ENCODE assay signal across 8 cellular contexts in genomic region chr5:178130234-178130575, GRCh38. TPM values are rescaled to one million over a fixed set of nuclear protein-coding genes. Genes with fewer than 3 reads are reported as not detected.
DNase-seq lines count a peak whose midpoint lies in the region; ATAC-seq and TF ChIP-seq lines count a peak whose summit lies in the region.
"Not testable (repeated sequence)": the region's sequence is repeated elsewhere in the genome, so short reads cannot be mapped to it uniquely, and the experiment has no call there.

No MANE protein-coding gene starts in this region.

- not testable (repeated sequence) for BruUV-seq in mammary epithelial cell (replicated peaks; lab: Mats Ljungman, UMichigan)

- H3K79me2 ChIP-seq in DND-41 (ENCODE audit: insufficient read depth, low read length) = peaks cover 27% of the 10 kb centered on the region
- H3K79me2 ChIP-seq in mammary epithelial cell (ENCODE audit: insufficient read depth, low read length); mesendoderm (ENCODE audit: control insufficient read depth, insufficient read depth, low read length): not testable (repeated sequence)

- not testable (repeated sequence) for H4K5ac ChIP-seq in mesendoderm (ENCODE audit: low read length)

- peak overlapping the region; percentile 89 for H3K27ac ChIP-seq in DND-41 (ENCODE audit: low read length)
- peak overlapping the region; percentile 64 for H3K27ac ChIP-seq in mammary epithelial cell (ENCODE audit: insufficient read depth, low read depth, low read length)
- peak overlapping the region; percentile 84 for H3K27ac ChIP-seq in foreskin keratinocyte
- H3K27ac ChIP-seq in mesendoderm (ENCODE audit: low read depth, low read length) = peak overlapping the region; percentile 93
- peak overlapping the region; percentile 74 to 96 for H3K27ac ChIP-seq in uterus

- not testable (repeated sequence) for H2BK15ac ChIP-seq in mesendoderm (replicated peaks; ENCODE audit: low read depth)

- peak overlapping the region; percentile 49 for H3K4ac ChIP-seq in mesendoderm (ENCODE audit: low read depth, low read length)

- not testable (repeated sequence) for H2BK120ac ChIP-seq in mesendoderm (ENCODE audit: low read depth, low read length)

- not testable (repeated sequence) for H3K36me3 Mint-ChIP-seq in activated CD4-positive, alpha-beta T cell treated with anti-CD3 and anti-CD28 coated beads, Interleukin-2, amount 10 ng/mL, durations not matched to agents 7 days and 5 days (ENCODE audit: low read depth)

- not testable (repeated sequence) for H3K9me3 ChIP-seq in DND-41 (ENCODE audit: insufficient read depth, low read length, severe bottlenecking); mammary epithelial cell (replicated peaks; ENCODE audit: insufficient read depth, low read length); uterus

- not testable (repeated sequence) for TF ChIP-seq POLR2A in NB4 (IDR thresholded peaks at IDR 0.05; ENCODE audit: extremely low read depth, insufficient read length); uterus (IDR thresholded peaks at IDR 0.05)

- peak overlapping the region; percentile 87 to 92 for H3K4me3 ChIP-seq in DND-41 (ENCODE audit: low read depth in 1 of 2, low read length in 2 of 2)
- peak overlapping the region; percentile 41 for H3K4me3 ChIP-seq in NB4 (ENCODE audit: low read depth, low read length)
- H3K4me3 ChIP-seq in mammary epithelial cell (replicated peaks in 1 of 3; ENCODE audit: insufficient read depth in 1 of 3, low read depth in 2 of 3, low read length in 3 of 3) = peak overlapping the region; percentile 81 to 98 (median 85)
- peak overlapping the region; percentile 51 for H3K4me3 ChIP-seq in mesendoderm (ENCODE audit: low read length)
- peak overlapping the region; percentile 51 for H3K4me3 ChIP-seq in retinal pigment epithelial cell (ENCODE audit: low read length)
- H3K4me3 ChIP-seq in uterus = peak overlapping the region; percentile 55 to 79

- H3K79me1 ChIP-seq in mesendoderm (ENCODE audit: low read length) = not testable (repeated sequence)

- CTCF ChIA-PET in activated CD4-positive, alpha-beta T cell treated with anti-CD3 and anti-CD28 coated beads, Interleukin-2, amount 10 ng/mL, durations not matched to agents 7 days and 5 days (lab: Charles Lee) = interaction anchor here (0.7 to 3.1 kb wide), 2 partner anchors 9 to 13 kb away, joined by 3 to 17 read pairs; no protein-coding TSS in a partner anchor
- CTCF ChIA-PET in mammary epithelial cell (lab: Charles Lee; ENCODE audit: low non-redundant PET) = not testable (repeated sequence)

- dilution Hi-C loops in mammary epithelial cell (cut with HindIII; ENCODE audit: low sequenced_read_pairs) = not testable (repeated sequence)

- intact Hi-C loops in mammary epithelial cell (cut with micrococcal nuclease) = loop anchor here (5.0 kb wide), 1 partner anchor 53 kb away; no protein-coding TSS in a partner anchor
- intact Hi-C loops in uterus (cut with DNase I; ENCODE audit: low total_unique reads) = not testable (repeated sequence)

- not testable (repeated sequence) for H3K27me3 Mint-ChIP-seq in activated CD4-positive, alpha-beta T cell treated with anti-CD3 and anti-CD28 coated beads, Interleukin-2, amount 10 ng/mL, durations not matched to agents 7 days and 5 days

- POLR2A ChIA-PET in activated CD4-positive, alpha-beta T cell treated with anti-CD3 and anti-CD28 coated beads, Interleukin-2, amount 10 ng/mL, durations not matched to agents 7 days and 5 days (lab: Charles Lee) = not testable (repeated sequence)

- H3K4me2 ChIP-seq in DND-41 (ENCODE audit: insufficient read depth, low read length) (peak overlapping the region; percentile 77), mammary epithelial cell (ENCODE audit: insufficient read depth, low read depth, low read length) (peak overlapping the region; percentile 99), mesendoderm (ENCODE audit: low read length) (peak overlapping the region; percentile 62)

- DNase-seq in DND-41; NB4 (ENCODE audit: low read depth); activated CD4-positive, alpha-beta T cell treated with anti-CD3 and anti-CD28 coated beads, Interleukin-2, amount 10 ng/mL, durations not matched to agents 7 days and 5 days; mammary epithelial cell; foreskin keratinocyte; mesendoderm; retinal pigment epithelial cell (ENCODE audit: low read depth); uterus: not testable (repeated sequence)

- H3K9ac ChIP-seq in DND-41 (ENCODE audit: low read depth, low read length) (peak overlapping the region; percentile 99), mammary epithelial cell (ENCODE audit: insufficient read depth, low read length) (peak overlapping the region; percentile 70), mesendoderm (ENCODE audit: low read length) (peak overlapping the region; percentile 95)

- not testable (repeated sequence) for H2BK5ac ChIP-seq in mesendoderm (ENCODE audit: low read length)

- H3K9me3 Mint-ChIP-seq in activated CD4-positive, alpha-beta T cell treated with anti-CD3 and anti-CD28 coated beads, Interleukin-2, amount 10 ng/mL, durations not matched to agents 7 days and 5 days = not testable (repeated sequence)

- H3K18ac ChIP-seq in mesendoderm (ENCODE audit: low read length) = peak overlapping the region; percentile 53

- H3K36me3 ChIP-seq in DND-41 (ENCODE audit: insufficient read depth, low read length) = peaks cover 10% of the 10 kb centered on the region
- H3K36me3 ChIP-seq in mammary epithelial cell (ENCODE audit: insufficient read depth, low read length); mesendoderm (ENCODE audit: control insufficient read depth, insufficient read depth, low read length); uterus: not testable (repeated sequence)

- H3K4me1 Mint-ChIP-seq in activated CD4-positive, alpha-beta T cell treated with anti-CD3 and anti-CD28 coated beads, Interleukin-2, amount 10 ng/mL, durations not matched to agents 7 days and 5 days = peaks cover 27% of the 10 kb centered on the region

- not testable (repeated sequence) for H2AK5ac ChIP-seq in mesendoderm (ENCODE audit: low read length)

- H3K4me1 ChIP-seq in DND-41 (ENCODE audit: insufficient read depth, low read length) = peaks cover 25% of the 10 kb centered on the region
- not testable (repeated sequence) for H3K4me1 ChIP-seq in mammary epithelial cell (ENCODE audit: insufficient read depth, low read length); foreskin keratinocyte; mesendoderm (ENCODE audit: control insufficient read depth, low read depth, low read length); uterus

- H3K27me3 ChIP-seq in DND-41 (ENCODE audit: insufficient read depth, low read length, poor library complexity); mammary epithelial cell (ENCODE audit: insufficient read depth, low read length); foreskin keratinocyte; mesendoderm (ENCODE audit: insufficient read depth, low read length, poor library complexity); uterus: not testable (repeated sequence)

- H3K27ac Mint-ChIP-seq in activated CD4-positive, alpha-beta T cell treated with anti-CD3 and anti-CD28 coated beads, Interleukin-2, amount 10 ng/mL, durations not matched to agents 7 days and 5 days = peak overlapping the region; percentile 75

- peak overlapping the region; percentile 95 for H3K56ac ChIP-seq in mesendoderm (ENCODE audit: low read length)

- H4K20me1 ChIP-seq in DND-41 (ENCODE audit: insufficient read depth, low read length); mammary epithelial cell (ENCODE audit: insufficient read depth, low read length): not testable (repeated sequence)

- H3K23ac ChIP-seq in mesendoderm (ENCODE audit: low read length) = not testable (repeated sequence)

- peak overlapping the region; percentile 17 for H4K8ac ChIP-seq in mesendoderm (ENCODE audit: low read depth, low read length)

- 20% methylated on average over 2 of the region's 11 CpGs for WGBS in mammary epithelial cell (ENCODE audit: low coverage, missing lambda C conversion rate)
- no CpG with 5 or more reads among the region's 11 CpGs for WGBS in mesendoderm (ENCODE audit: extremely low coverage, insufficient coverage, low lambda C conversion rate)

- not testable (repeated sequence) for ATAC-seq in DND-41 (ENCODE audit: insufficient read depth, low read depth); foreskin keratinocyte

- in situ Hi-C loops in mammary epithelial cell (cut with MboI; ENCODE audit: low sequenced_read_pairs in 2 of 2) = not testable (repeated sequence)

- H2AFZ ChIP-seq in DND-41 (ENCODE audit: low read depth, low read length) = peak overlapping the region; percentile 97
- H2AFZ ChIP-seq in mammary epithelial cell (ENCODE audit: low read depth, low read length) = peak overlapping the region; percentile 99

- not testable (repeated sequence) for TF ChIP-seq CTCF in DND-41 (IDR thresholded peaks at IDR 0.05; ENCODE audit: borderline replicate concordance, extremely low read depth, low read length, poor library complexity, severe bottlenecking); NB4 (IDR thresholded peaks at IDR 0.05; ENCODE audit: low read depth, low read length); mammary epithelial cell (conservative IDR thresholded peaks at IDR 0.05 in 1 of 2, IDR thresholded peaks at IDR 0.05 in 1 of 2; ENCODE audit: extremely low read depth in 1 of 2, insufficient read depth in 1 of 2, low read depth in 1 of 2, low read length in 2 of 2); foreskin keratinocyte (conservative IDR thresholded peaks at IDR 0.05); retinal pigment epithelial cell (conservative IDR thresholded peaks at IDR 0.05; ENCODE audit: low read depth, low read length); uterus (IDR thresholded peaks at IDR 0.05)

- peak overlapping the region; percentile 67 for H3K4me3 Mint-ChIP-seq in activated CD4-positive, alpha-beta T cell treated with anti-CD3 and anti-CD28 coated beads, Interleukin-2, amount 10 ng/mL, durations not matched to agents 7 days and 5 days

RNA-seq across cellular contexts. Expression of gene RMND5B, which starts 0.6 kb away (rescaled TPM):
- total RNA-seq in activated CD4-positive, alpha-beta T cell treated with anti-CD3 and anti-CD28 coated beads, Interleukin-2, amount 10 ng/mL, durations not matched to agents 7 days and 5 days = 10 to 100 TPM; 21.4 to 22.7 TPM
- 10 to 100 TPM; 15.3 to 23.8 TPM for total RNA-seq in mammary epithelial cell
- polyA plus RNA-seq in mammary epithelial cell = 17.1 TPM
- polyA minus RNA-seq in mammary epithelial cell = 22.2 TPM
- 23.6 and 24.0 TPM in 2 replicates for total RNA-seq in foreskin keratinocyte
- 23.8 and 24.1 TPM in 2 replicates for polyA plus RNA-seq in foreskin keratinocyte
- 21.6 TPM for polyA plus RNA-seq in mesendoderm (2013, experiment 1 of 2)
- polyA plus RNA-seq in mesendoderm (2013, experiment 2 of 2) = 23.0 TPM
- 10 to 100 TPM; 29.7 to 52.3 (median 39.9) TPM for total RNA-seq in uterus

RNA-seq across cellular contexts. Expression of gene N4BP3, which starts 16.9 kb away (rescaled TPM):
- total RNA-seq in activated CD4-positive, alpha-beta T cell treated with anti-CD3 and anti-CD28 coated beads, Interleukin-2, amount 10 ng/mL, durations not matched to agents 7 days and 5 days = 1 to 10 TPM; 1.3 to 1.5 TPM
- total RNA-seq in mammary epithelial cell (1 to 10 TPM in 1 of 2 donors, under 1 TPM in 1; 0.67 to 2.2 TPM), foreskin keratinocyte (3.6 TPM in 2 replicates), uterus (1 to 10 TPM in 3 of 4 donors, under 1 TPM in 1; 0.59 to 9.6 (median 1.6) TPM)
- polyA plus RNA-seq in mammary epithelial cell (0.46 TPM), foreskin keratinocyte (2.7 and 2.9 TPM in 2 replicates)
- polyA minus RNA-seq in mammary epithelial cell = not detected
- 7.4 TPM for polyA plus RNA-seq in mesendoderm (2013, experiment 1 of 2)
- polyA plus RNA-seq in mesendoderm (2013, experiment 2 of 2) = 7.4 TPM

RNA-seq across cellular contexts. Expression of gene NHP2, which starts 23.5 kb away (rescaled TPM):
- 100 to 1,000 TPM; 145 TPM for total RNA-seq in activated CD4-positive, alpha-beta T cell treated with anti-CD3 and anti-CD28 coated beads, Interleukin-2, amount 10 ng/mL, durations not matched to agents 7 days and 5 days
- 100 to 1,000 TPM in 1 of 2 donors, 10 to 100 TPM in 1; 72.8 to 152 TPM for total RNA-seq in mammary epithelial cell
- 213 TPM for polyA plus RNA-seq in mammary epithelial cell
- 91.2 TPM for polyA minus RNA-seq in mammary epithelial cell
- total RNA-seq in foreskin keratinocyte = 187 and 215 TPM in 2 replicates
- 339 and 347 TPM in 2 replicates for polyA plus RNA-seq in foreskin keratinocyte
- 283 TPM for polyA plus RNA-seq in mesendoderm (2013, experiment 1 of 2)
- polyA plus RNA-seq in mesendoderm (2013, experiment 2 of 2) = 289 TPM
- 100 to 1,000 TPM in 3 of 4 donors, 10 to 100 TPM in 1; 83.4 to 180 (median 147) TPM for total RNA-seq in uterus

RNA-seq across cellular contexts. Expression of gene GMCL2, which starts 57.0 kb away (rescaled TPM):
- not detected for total RNA-seq in activated CD4-positive, alpha-beta T cell treated with anti-CD3 and anti-CD28 coated beads, Interleukin-2, amount 10 ng/mL, durations not matched to agents 7 days and 5 days
- not detected for total RNA-seq in mammary epithelial cell
- not detected for polyA plus RNA-seq in mammary epithelial cell
- not detected for polyA minus RNA-seq in mammary epithelial cell
- total RNA-seq in foreskin keratinocyte = not detected in 2 replicates
- not detected in 2 replicates for polyA plus RNA-seq in foreskin keratinocyte
- 0.01 TPM for polyA plus RNA-seq in mesendoderm (2013, experiment 1 of 2)
- not detected for polyA plus RNA-seq in mesendoderm (2013, experiment 2 of 2)
- not detected for total RNA-seq in uterus
